Comparison of ENCODE assay signal across 1 cellular context in the genomic region with DNA sequence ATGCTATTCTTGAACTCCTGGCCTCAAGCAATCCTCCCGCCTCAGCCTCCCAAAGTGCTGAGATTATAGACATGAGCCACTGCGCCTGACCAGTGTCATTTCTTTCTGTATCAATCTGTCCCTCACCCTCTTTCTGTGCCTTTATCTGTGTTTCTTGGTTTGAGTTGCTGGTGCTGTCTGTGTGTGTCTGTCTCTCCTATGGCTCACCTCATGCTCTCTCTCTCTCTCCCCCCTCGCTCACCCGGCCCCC.
TF ChIP-seq lines count a peak whose summit lies in the region.

No MANE protein-coding gene starts in this region.

TF ChIP-seq in liver, 16 proteins besides CTCF, POLR2A, EP300 and RAD21 (continued from another document):
- TF ChIP-seq, protein P1, sequence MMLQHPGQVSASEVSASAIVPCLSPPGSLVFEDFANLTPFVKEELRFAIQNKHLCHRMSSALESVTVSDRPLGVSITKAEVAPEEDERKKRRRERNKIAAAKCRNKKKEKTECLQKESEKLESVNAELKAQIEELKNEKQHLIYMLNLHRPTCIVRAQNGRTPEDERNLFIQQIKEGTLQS (IDR thresholded peaks at IDR 0.05): no peak
- TF ChIP-seq, protein P2, sequence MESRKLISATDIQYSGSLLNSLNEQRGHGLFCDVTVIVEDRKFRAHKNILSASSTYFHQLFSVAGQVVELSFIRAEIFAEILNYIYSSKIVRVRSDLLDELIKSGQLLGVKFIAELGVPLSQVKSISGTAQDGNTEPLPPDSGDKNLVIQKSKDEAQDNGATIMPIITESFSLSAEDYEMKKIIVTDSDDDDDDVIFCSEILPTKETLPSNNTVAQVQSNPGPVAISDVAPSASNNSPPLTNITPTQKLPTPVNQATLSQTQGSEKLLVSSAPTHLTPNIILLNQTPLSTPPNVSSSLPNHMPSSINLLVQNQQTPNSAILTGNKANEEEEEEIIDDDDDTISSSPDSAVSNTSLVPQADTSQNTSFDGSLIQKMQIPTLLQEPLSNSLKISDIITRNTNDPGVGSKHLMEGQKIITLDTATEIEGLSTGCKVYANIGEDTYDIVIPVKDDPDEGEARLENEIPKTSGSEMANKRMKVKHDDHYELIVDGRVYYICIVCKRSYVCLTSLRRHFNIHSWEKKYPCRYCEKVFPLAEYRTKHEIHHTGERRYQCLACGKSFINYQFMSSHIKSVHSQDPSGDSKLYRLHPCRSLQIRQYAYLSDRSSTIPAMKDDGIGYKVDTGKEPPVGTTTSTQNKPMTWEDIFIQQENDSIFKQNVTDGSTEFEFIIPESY (IDR thresholded peaks at IDR 0.05): no peak
- TF ChIP-seq RXRA (IDR thresholded peaks at IDR 0.05): no peak
- TF ChIP-seq YY1 (IDR thresholded peaks at IDR 0.05): no peak
- TF ChIP-seq HNF4G (IDR thresholded peaks at IDR 0.05): no peak
- TF ChIP-seq GABPA (IDR thresholded peaks at IDR 0.05 in 1 of 2, conservative IDR thresholded peaks at IDR 0.05 in 1 of 2): no peak
- TF ChIP-seq SP1 (IDR thresholded peaks at IDR 0.05): no peak
- TF ChIP-seq HNF4A (conservative IDR thresholded peaks at IDR 0.05): no peak
- no peak for TF ChIP-seq EGR1 (IDR thresholded peaks at IDR 0.05; ENCODE audit: low read depth in 2 of 2)
- TF ChIP-seq TAF1 (conservative IDR thresholded peaks at IDR 0.05): no peak
- TF ChIP-seq FOXA1 (IDR thresholded peaks at IDR 0.05): no peak
- no peak for TF ChIP-seq FOXA2 (IDR thresholded peaks at IDR 0.05)
- no peak for TF ChIP-seq JUND (IDR thresholded peaks at IDR 0.05)
- TF ChIP-seq NR2F2 (IDR thresholded peaks at IDR 0.05): no peak
- TF ChIP-seq, protein P3, sequence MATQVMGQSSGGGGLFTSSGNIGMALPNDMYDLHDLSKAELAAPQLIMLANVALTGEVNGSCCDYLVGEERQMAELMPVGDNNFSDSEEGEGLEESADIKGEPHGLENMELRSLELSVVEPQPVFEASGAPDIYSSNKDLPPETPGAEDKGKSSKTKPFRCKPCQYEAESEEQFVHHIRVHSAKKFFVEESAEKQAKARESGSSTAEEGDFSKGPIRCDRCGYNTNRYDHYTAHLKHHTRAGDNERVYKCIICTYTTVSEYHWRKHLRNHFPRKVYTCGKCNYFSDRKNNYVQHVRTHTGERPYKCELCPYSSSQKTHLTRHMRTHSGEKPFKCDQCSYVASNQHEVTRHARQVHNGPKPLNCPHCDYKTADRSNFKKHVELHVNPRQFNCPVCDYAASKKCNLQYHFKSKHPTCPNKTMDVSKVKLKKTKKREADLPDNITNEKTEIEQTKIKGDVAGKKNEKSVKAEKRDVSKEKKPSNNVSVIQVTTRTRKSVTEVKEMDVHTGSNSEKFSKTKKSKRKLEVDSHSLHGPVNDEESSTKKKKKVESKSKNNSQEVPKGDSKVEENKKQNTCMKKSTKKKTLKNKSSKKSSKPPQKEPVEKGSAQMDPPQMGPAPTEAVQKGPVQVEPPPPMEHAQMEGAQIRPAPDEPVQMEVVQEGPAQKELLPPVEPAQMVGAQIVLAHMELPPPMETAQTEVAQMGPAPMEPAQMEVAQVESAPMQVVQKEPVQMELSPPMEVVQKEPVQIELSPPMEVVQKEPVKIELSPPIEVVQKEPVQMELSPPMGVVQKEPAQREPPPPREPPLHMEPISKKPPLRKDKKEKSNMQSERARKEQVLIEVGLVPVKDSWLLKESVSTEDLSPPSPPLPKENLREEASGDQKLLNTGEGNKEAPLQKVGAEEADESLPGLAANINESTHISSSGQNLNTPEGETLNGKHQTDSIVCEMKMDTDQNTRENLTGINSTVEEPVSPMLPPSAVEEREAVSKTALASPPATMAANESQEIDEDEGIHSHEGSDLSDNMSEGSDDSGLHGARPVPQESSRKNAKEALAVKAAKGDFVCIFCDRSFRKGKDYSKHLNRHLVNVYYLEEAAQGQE (IDR thresholded peaks at IDR 0.05): no peak
